ENCODE assay signal across 1 cellular context in the genomic region with DNA sequence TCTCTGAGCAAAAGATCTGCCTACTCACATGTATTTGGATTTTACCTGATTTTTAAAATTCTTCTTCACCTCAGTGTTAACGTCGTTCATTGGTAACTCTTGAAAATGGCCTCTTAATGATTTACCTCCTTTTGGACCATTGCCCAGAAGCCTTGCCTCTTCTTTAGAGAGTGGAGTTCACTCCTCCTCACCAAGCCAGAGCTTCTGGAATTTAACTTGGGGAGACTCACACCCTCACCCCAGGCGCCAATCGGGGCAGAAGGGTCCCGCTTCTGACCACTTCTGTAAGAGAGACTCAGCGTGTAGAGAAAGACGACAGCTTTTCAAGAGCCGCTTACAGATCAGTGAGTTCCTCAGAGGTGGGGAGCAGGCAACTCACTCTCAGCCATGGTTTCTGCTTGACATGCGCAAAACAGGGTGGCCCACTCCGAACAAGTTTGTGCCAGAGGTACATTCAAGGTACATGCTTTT.
TF ChIP-seq lines count a peak whose summit lies in the region.

No MANE protein-coding gene starts in this region.

TF ChIP-seq in GM23338, 12 proteins besides CTCF, POLR2A, EP300 and RAD21:
- TF ChIP-seq ZNF462 (CRISPR knock-in tag; IDR thresholded peaks at IDR 0.05) = no peak
- no peak for TF ChIP-seq EZH2phosphoT487 (IDR thresholded peaks at IDR 0.05; ENCODE audit: unreplicated experiment)
- TF ChIP-seq ETS1 (IDR thresholded peaks at IDR 0.05) = no peak
- TF ChIP-seq, protein P1, sequence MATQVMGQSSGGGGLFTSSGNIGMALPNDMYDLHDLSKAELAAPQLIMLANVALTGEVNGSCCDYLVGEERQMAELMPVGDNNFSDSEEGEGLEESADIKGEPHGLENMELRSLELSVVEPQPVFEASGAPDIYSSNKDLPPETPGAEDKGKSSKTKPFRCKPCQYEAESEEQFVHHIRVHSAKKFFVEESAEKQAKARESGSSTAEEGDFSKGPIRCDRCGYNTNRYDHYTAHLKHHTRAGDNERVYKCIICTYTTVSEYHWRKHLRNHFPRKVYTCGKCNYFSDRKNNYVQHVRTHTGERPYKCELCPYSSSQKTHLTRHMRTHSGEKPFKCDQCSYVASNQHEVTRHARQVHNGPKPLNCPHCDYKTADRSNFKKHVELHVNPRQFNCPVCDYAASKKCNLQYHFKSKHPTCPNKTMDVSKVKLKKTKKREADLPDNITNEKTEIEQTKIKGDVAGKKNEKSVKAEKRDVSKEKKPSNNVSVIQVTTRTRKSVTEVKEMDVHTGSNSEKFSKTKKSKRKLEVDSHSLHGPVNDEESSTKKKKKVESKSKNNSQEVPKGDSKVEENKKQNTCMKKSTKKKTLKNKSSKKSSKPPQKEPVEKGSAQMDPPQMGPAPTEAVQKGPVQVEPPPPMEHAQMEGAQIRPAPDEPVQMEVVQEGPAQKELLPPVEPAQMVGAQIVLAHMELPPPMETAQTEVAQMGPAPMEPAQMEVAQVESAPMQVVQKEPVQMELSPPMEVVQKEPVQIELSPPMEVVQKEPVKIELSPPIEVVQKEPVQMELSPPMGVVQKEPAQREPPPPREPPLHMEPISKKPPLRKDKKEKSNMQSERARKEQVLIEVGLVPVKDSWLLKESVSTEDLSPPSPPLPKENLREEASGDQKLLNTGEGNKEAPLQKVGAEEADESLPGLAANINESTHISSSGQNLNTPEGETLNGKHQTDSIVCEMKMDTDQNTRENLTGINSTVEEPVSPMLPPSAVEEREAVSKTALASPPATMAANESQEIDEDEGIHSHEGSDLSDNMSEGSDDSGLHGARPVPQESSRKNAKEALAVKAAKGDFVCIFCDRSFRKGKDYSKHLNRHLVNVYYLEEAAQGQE (IDR thresholded peaks at IDR 0.05; ENCODE audit: unreplicated experiment) = no peak
- no peak for TF ChIP-seq JUNB (IDR thresholded peaks at IDR 0.05; ENCODE audit: unreplicated experiment)
- TF ChIP-seq EZH2 (IDR thresholded peaks at IDR 0.05; ENCODE audit: low read depth, unreplicated experiment) = no peak
- TF ChIP-seq STAT1 (IDR thresholded peaks at IDR 0.05; ENCODE audit: unreplicated experiment) = no peak
- no peak for TF ChIP-seq ZNF331 (CRISPR knock-in tag; IDR thresholded peaks at IDR 0.05; ENCODE audit: low read depth)
- TF ChIP-seq CREB1 (CRISPR knock-in tag; IDR thresholded peaks at IDR 0.05; ENCODE audit: low read depth) = no peak
- no peak for TF ChIP-seq ZNF114 (CRISPR knock-in tag; IDR thresholded peaks at IDR 0.05)
